In the genomic region with DNA sequence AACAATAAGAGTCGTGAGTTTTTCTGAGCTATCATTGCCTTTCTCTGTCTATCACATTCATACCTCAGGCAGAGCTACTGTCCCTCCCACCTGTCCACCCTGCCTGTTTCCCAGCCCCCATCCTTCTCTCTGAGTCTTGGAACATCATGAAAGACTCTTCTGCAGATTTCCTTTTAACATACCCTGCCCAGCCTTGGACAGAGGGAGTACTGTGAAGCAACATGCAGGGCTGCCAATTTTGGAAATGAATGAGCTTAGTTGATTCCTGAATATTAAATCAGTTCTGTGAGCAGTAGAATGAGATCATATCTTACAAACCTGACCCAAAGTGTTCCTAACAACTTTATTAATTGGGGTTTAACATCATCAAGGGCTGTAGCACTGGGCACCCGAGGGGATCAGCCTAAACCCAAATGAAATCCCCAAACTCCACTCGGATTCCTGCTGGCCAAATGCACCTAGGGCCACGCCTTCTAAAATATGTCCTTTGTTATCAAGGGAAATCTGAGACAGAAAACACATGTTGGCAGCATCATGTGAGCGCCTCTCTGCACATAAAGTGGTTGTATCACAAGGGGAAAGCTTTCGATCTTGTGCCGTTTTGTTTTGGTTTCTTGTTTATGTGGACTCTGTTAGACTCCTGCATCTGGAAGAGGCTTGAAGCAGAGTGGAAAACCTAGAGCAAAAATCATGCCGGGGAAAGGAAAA, we compare ENCODE assay signal across 11 cellular contexts.
DNase-seq lines count a peak whose midpoint lies in the region; ATAC-seq and TF ChIP-seq lines count a peak whose summit lies in the region.
"Had no signal": no experiment of that assay in that cellular context is flagged by ENCODE, and none has a peak within 500 bp of the region (broad histone marks: within the 10 kb centered on the region; RNA-seq: fewer than 3 reads in every experiment).

No MANE protein-coding gene starts in this region.

- H3K4me3 Mint-ChIP-seq in WTC11, result no peak overlapping the region
- H3K4me3 Mint-ChIP-seq: effector memory CD8-positive, alpha-beta T cell had no signal

- CTCF ChIA-PET in WTC11 (lab: Charles Lee), result interaction anchor here (0.6 to 2.2 kb wide), 7 partner anchors 9 to 356 kb away, joined by 3 to 10 read pairs (median 4); no protein-coding TSS in a partner anchor

- POLR2A ChIA-PET in WTC11 (lab: Charles Lee), result no interaction called here

- TF ChIP-seq CTCF in WTC11 (IDR thresholded peaks at IDR 0.05), result no peak

- 0 out of 2 replicates have a peak overlapping the region, but pooled peaks have one; percentile 3 for H3K27ac Mint-ChIP-seq in WTC11
- H3K27ac Mint-ChIP-seq: effector memory CD8-positive, alpha-beta T cell had no signal

- DNase-seq in COR-L47 (lab: John Stamatoyannopoulos, UW) (peak; percentile 22), NCI-H128 (lab: John Stamatoyannopoulos, UW; ENCODE audit: unreplicated experiment) (peak; percentile 49), WTC11 (ENCODE audit: low spot score) (no peak), myocyte (ENCODE audit: low read depth) (peak; percentile 19), Kasumi-1 (lab: John Stamatoyannopoulos, UW) (no peak)
- no peak for DNase-seq in activated CD8-positive, alpha-beta memory T cell treated with anti-CD3 and anti-CD28 coated beads for 24 hours
- DNase-seq: activated naive CD4-positive, alpha-beta T cell treated with anti-CD3 and anti-CD28 coated beads, Interleukin-2, amount 50 U/mL, for 16 hours; effector memory CD8-positive, alpha-beta T cell; trophoblast cell had no signal

- H3K9me3 Mint-ChIP-seq in WTC11, result peaks cover 9% of the 10 kb centered on the region

- H3K27me3 Mint-ChIP-seq in WTC11 (ENCODE audit: low read depth), result no peaks in the 10 kb centered on the region; the same call in 1 of the 2 replicates

- H3K36me3 Mint-ChIP-seq in WTC11, result no peaks in the 10 kb centered on the region

- no peak for ATAC-seq in WTC11
- no peak for ATAC-seq in HG02759 (IDR thresholded peaks at IDR 0.05; ENCODE audit: unreplicated experiment)
- no peak for ATAC-seq in GM19351 (IDR thresholded peaks at IDR 0.05; ENCODE audit: unreplicated experiment)
- ATAC-seq: effector memory CD8-positive, alpha-beta T cell had no signal

- H3K4me1 Mint-ChIP-seq in WTC11, result peaks cover 30% of the 10 kb centered on the region

TF ChIP-seq in WTC11, 78 proteins besides CTCF, POLR2A, EP300 and RAD21:
- TF ChIP-seq TEAD4 (CRISPR knock-in tag; IDR thresholded peaks at IDR 0.05) (no peak), JAZF1 (CRISPR knock-in tag; IDR thresholded peaks at IDR 0.05) (no peak)

Comparison
In these comparisons a context has a peak if more than half of its experiments do, and no peak if none do; other contexts are left out.
1. DNase-seq: peak in COR-L47 (single experiment), NCI-H128 (single experiment) and myocyte (single experiment); none in WTC11 (single experiment), activated CD8-positive, alpha-beta memory T cell treated with anti-CD3 and anti-CD28 coated beads for 24 hours (single experiment) and Kasumi-1 (0 of 2).